Comparison of ENCODE assay signal across 18 cellular contexts in genomic region chr1:45260244-45260643, GRCh38. TPM values are rescaled to one million over a fixed set of nuclear protein-coding genes. Genes with fewer than 3 reads are reported as not detected.
DNase-seq lines count a peak whose midpoint lies in the region; ATAC-seq and TF ChIP-seq lines count a peak whose summit lies in the region.
"Had no signal": no experiment of that assay in that cellular context is flagged by ENCODE, and none has a peak within 500 bp of the region (broad histone marks: within the 10 kb centered on the region; RNA-seq: fewer than 3 reads in every experiment).

No MANE protein-coding gene starts in this region.

- no peaks in the 10 kb centered on the region for H3F3A ChIP-seq in neural cell (ENCODE audit: insufficient read depth, low read length, poor library complexity, severe bottlenecking)

- H3K9me3 Mint-ChIP-seq in activated T-cell treated with anti-CD3 and anti-CD28 coated beads, Interleukin-2, amount 50 U/mL, for 4 hours: peaks cover 23% of the 10 kb centered on the region

- H3K27me3 Mint-ChIP-seq in activated T-cell treated with anti-CD3 and anti-CD28 coated beads, Interleukin-2, amount 50 U/mL, for 4 hours (ENCODE audit: low read depth): no peaks in the 10 kb centered on the region

- H3K9me3 ChIP-seq in neural cell (ENCODE audit: low read length): peaks cover 12% of the 10 kb centered on the region

- TF ChIP-seq CTCF in choroid plexus epithelial cell (conservative IDR thresholded peaks at IDR 0.05; ENCODE audit: low read depth, low read length): no peak
- no peak for TF ChIP-seq CTCF in fibroblast of villous mesenchyme (IDR thresholded peaks at IDR 0.05; ENCODE audit: insufficient read depth, low read depth, low read length)
- TF ChIP-seq CTCF in neural cell (IDR thresholded peaks at IDR 0.05; ENCODE audit: poor library complexity, severe bottlenecking): no peak

- no peak overlapping the region for H3K4me3 Mint-ChIP-seq in activated T-cell treated with anti-CD3 and anti-CD28 coated beads, Interleukin-2, amount 50 U/mL, for 4 hours
- H3K4me3 Mint-ChIP-seq: CD4-positive, alpha-beta T cell; GM23338; HFFc6; IgD-negative memory B cell had no signal

- no peak for ATAC-seq in activated T-cell treated with anti-CD3 and anti-CD28 coated beads, Interleukin-2, amount 50 U/mL, for 4 hours
- ATAC-seq: A549, GM23338 had no signal

- H3K27me3 ChIP-seq in neural cell (ENCODE audit: insufficient read depth, low read depth, low read length): no peaks in the 10 kb centered on the region

- no peaks in the 10 kb centered on the region for H3K79me2 ChIP-seq in neural cell (replicated peaks; ENCODE audit: insufficient read depth, low read length)

- no peaks in the 10 kb centered on the region for H3K4me1 Mint-ChIP-seq in activated T-cell treated with anti-CD3 and anti-CD28 coated beads, Interleukin-2, amount 50 U/mL, for 4 hours (ENCODE audit: low read depth)
- H3K4me1 Mint-ChIP-seq: GM23338, IgD-negative memory B cell had no signal

- H2AFZ ChIP-seq in neural cell (ENCODE audit: low read depth, low read length): no peak overlapping the region
- H2AFZ ChIP-seq: GM23338 had no signal

- no peaks in the 10 kb centered on the region for H4K20me1 ChIP-seq in neural cell (ENCODE audit: insufficient read depth)

- no peak overlapping the region for H3K27ac ChIP-seq in neural cell (ENCODE audit: low read length)
- H3K27ac ChIP-seq: A549, C4-2B had no signal

- no peak overlapping the region for H3K4me3 ChIP-seq in choroid plexus epithelial cell (ENCODE audit: low read depth, low read length)
- H3K4me3 ChIP-seq in fibroblast of villous mesenchyme (ENCODE audit: low read depth, low read length): no peak overlapping the region
- no peak overlapping the region for H3K4me3 ChIP-seq in neural cell (ENCODE audit: low read length)
- H3K4me3 ChIP-seq: A549, GM23338 had no signal

- H3K4me2 ChIP-seq in neural cell (ENCODE audit: low read length): no peak overlapping the region
- H3K4me2 ChIP-seq: A549, GM23338 had no signal

- no peaks in the 10 kb centered on the region for H3K36me3 ChIP-seq in neural cell (ENCODE audit: insufficient read depth, low read length)

- H3K9ac ChIP-seq in neural cell (ENCODE audit: low read length): no peak overlapping the region

- no peaks in the 10 kb centered on the region for H3K9me2 ChIP-seq in neural cell (ENCODE audit: insufficient read depth, low read length)

- TF ChIP-seq RAD21 in neural cell (conservative IDR thresholded peaks at IDR 0.05): no peak

- peaks cover 11% of the 10 kb centered on the region for H3K36me3 Mint-ChIP-seq in activated T-cell treated with anti-CD3 and anti-CD28 coated beads, Interleukin-2, amount 50 U/mL, for 4 hours (ENCODE audit: insufficient read depth)

- no peak for TF ChIP-seq EP300 in neural cell (conservative IDR thresholded peaks at IDR 0.05; ENCODE audit: poor library complexity, severe bottlenecking)

- DNase-seq in choroid plexus epithelial cell (ENCODE audit: low read depth): peak; percentile 42
- DNase-seq in fibroblast of villous mesenchyme (ENCODE audit: low read depth): peak; percentile 20
- DNase-seq in 8988T: no peak
- DNase-seq in activated CD8-positive, alpha-beta memory T cell treated with anti-CD3 and anti-CD28 coated beads, Interleukin-2, amount 50 U/mL, for 4 hours: no peak
- DNase-seq in activated T-cell treated with anti-CD3 and anti-CD28 coated beads, Interleukin-2, amount 50 U/mL, for 4 hours: no peak
- DNase-seq in stimulated activated CD4-positive, alpha-beta T cell treated with anti-CD3 and anti-CD28 coated beads, Interleukin-15, amount 100 ng/mL, for 24 hours: no peak
- DNase-seq: AML-193; CD4-positive, alpha-beta T cell; DMS153; DMS79; GF-D8; HCEC 1CT; HFFc6 had no signal

TF ChIP-seq in neural cell, 6 proteins besides CTCF, POLR2A, EP300 and RAD21:
- TF ChIP-seq EZH2 (IDR thresholded peaks at IDR 0.05; ENCODE audit: borderline replicate concordance, insufficient read depth, low read length, poor library complexity, severe bottlenecking): no peak
- TF ChIP-seq, protein P1, sequence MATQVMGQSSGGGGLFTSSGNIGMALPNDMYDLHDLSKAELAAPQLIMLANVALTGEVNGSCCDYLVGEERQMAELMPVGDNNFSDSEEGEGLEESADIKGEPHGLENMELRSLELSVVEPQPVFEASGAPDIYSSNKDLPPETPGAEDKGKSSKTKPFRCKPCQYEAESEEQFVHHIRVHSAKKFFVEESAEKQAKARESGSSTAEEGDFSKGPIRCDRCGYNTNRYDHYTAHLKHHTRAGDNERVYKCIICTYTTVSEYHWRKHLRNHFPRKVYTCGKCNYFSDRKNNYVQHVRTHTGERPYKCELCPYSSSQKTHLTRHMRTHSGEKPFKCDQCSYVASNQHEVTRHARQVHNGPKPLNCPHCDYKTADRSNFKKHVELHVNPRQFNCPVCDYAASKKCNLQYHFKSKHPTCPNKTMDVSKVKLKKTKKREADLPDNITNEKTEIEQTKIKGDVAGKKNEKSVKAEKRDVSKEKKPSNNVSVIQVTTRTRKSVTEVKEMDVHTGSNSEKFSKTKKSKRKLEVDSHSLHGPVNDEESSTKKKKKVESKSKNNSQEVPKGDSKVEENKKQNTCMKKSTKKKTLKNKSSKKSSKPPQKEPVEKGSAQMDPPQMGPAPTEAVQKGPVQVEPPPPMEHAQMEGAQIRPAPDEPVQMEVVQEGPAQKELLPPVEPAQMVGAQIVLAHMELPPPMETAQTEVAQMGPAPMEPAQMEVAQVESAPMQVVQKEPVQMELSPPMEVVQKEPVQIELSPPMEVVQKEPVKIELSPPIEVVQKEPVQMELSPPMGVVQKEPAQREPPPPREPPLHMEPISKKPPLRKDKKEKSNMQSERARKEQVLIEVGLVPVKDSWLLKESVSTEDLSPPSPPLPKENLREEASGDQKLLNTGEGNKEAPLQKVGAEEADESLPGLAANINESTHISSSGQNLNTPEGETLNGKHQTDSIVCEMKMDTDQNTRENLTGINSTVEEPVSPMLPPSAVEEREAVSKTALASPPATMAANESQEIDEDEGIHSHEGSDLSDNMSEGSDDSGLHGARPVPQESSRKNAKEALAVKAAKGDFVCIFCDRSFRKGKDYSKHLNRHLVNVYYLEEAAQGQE (IDR thresholded peaks at IDR 0.05; ENCODE audit: borderline replicate concordance): peak; percentile 61
TF ChIP-seq in neural cell: peak in this region for 1.

RNA-seq across cellular contexts. Expression of gene ZSWIM5, which starts 53.8 kb away (rescaled TPM):
- total RNA-seq in fibroblast of villous mesenchyme: 0.43 and 2.3 TPM in 2 replicates
- 27.2 and 30.5 TPM in 2 replicates for polyA plus RNA-seq in neural cell
- polyA minus RNA-seq in neural cell: 62.1 and 64.2 TPM in 2 replicates
- 1 to 10 TPM in 1 of 3 donors, under 1 TPM in 2; 0.63 to 1.1 (median 0.68) TPM for total RNA-seq in activated T-cell treated with anti-CD3 and anti-CD28 coated beads, Interleukin-2, amount 50 U/mL, for 4 hours

Comparison
In these comparisons a context has a peak if more than half of its experiments do, and no peak if none do; other contexts are left out.
1. DNase-seq: peak in choroid plexus epithelial cell (single experiment) and fibroblast of villous mesenchyme (single experiment); none in 8988T (single experiment), activated CD8-positive, alpha-beta memory T cell treated with anti-CD3 and anti-CD28 coated beads, Interleukin-2, amount 50 U/mL, for 4 hours (single experiment), activated T-cell treated with anti-CD3 and anti-CD28 coated beads, Interleukin-2, amount 50 U/mL, for 4 hours (single experiment) and stimulated activated CD4-positive, alpha-beta T cell treated with anti-CD3 and anti-CD28 coated beads, Interleukin-15, amount 100 ng/mL, for 24 hours (single experiment).